In genomic region chr11:9251306-9251705, GRCh38 we compare ENCODE assay signal across 14 cellular contexts. TPM values are rescaled to one million over a fixed set of nuclear protein-coding genes. Genes with fewer than 3 reads are reported as not detected.
DNase-seq lines count a peak whose midpoint lies in the region; ATAC-seq lines count a peak whose summit lies in the region.
"Had no signal": no experiment of that assay in that cellular context is flagged by ENCODE, and none has a peak within 500 bp of the region (broad histone marks: within the 10 kb centered on the region; RNA-seq: fewer than 3 reads in every experiment).

No MANE protein-coding gene starts in this region.

- no peaks in the 10 kb centered on the region for H3K27me3 ChIP-seq in right cardiac atrium (ENCODE audit: control insufficient read depth, insufficient read depth)
- H3K27me3 ChIP-seq: suprapubic skin had no signal

- WGBS in right cardiac atrium: 81% methylated on average over 3 of the region's 3 CpGs

- H3K27ac ChIP-seq in KOPT-K1 (ENCODE audit: low read depth, low read length, poor library complexity, severe bottlenecking): peak overlapping the region; percentile 54
- H3K27ac ChIP-seq in right cardiac atrium (ENCODE audit: low read length): no peak overlapping the region
- H3K27ac ChIP-seq: suprapubic skin had no signal

- no peak overlapping the region for H3K4me3 Mint-ChIP-seq in activated CD4-positive, alpha-beta T cell treated with anti-CD3 and anti-CD28 coated beads for 36 hours
- peak overlapping the region; percentile 4 for H3K4me3 Mint-ChIP-seq in activated T-helper 1 cell treated with anti-CD3 and anti-CD28 coated beads, Interleukin-12 subunit alpha, Interleukin-12 subunit beta, Interleukin-2, Interleukin-4 antibody, amounts not matched to agents 30 ng/mL and 10 ng/mL and 1 ng/mL, durations not matched to agents 14 hours and 24 hours and 36 hours
- peak overlapping the region; percentile 36 for H3K4me3 Mint-ChIP-seq in natural killer cell treated with Interleukin-12 subunit alpha and Interleukin-12 subunit beta and Interleukin-15 and Interleukin-18, amount 100 ng/mL, for 72 hours

- no peaks in the 10 kb centered on the region for H3K27me3 Mint-ChIP-seq in activated CD4-positive, alpha-beta T cell treated with anti-CD3 and anti-CD28 coated beads for 36 hours
- peaks cover 2% of the 10 kb centered on the region for H3K27me3 Mint-ChIP-seq in activated T-helper 1 cell treated with anti-CD3 and anti-CD28 coated beads, Interleukin-12 subunit alpha, Interleukin-12 subunit beta, Interleukin-2, Interleukin-4 antibody, amounts not matched to agents 30 ng/mL and 10 ng/mL and 1 ng/mL, durations not matched to agents 14 hours and 24 hours and 36 hours (ENCODE audit: insufficient read depth)
- H3K27me3 Mint-ChIP-seq in natural killer cell treated with Interleukin-12 subunit alpha and Interleukin-12 subunit beta and Interleukin-15 and Interleukin-18, amount 100 ng/mL, for 72 hours: no peaks in the 10 kb centered on the region

- peak overlapping the region; percentile 18 for H3K27ac Mint-ChIP-seq in activated CD4-positive, alpha-beta T cell treated with anti-CD3 and anti-CD28 coated beads for 36 hours
- peak overlapping the region; percentile 59 for H3K27ac Mint-ChIP-seq in activated T-helper 1 cell treated with anti-CD3 and anti-CD28 coated beads, Interleukin-12 subunit alpha, Interleukin-12 subunit beta, Interleukin-2, Interleukin-4 antibody, amounts not matched to agents 30 ng/mL and 10 ng/mL and 1 ng/mL, durations not matched to agents 14 hours and 24 hours and 36 hours
- peak overlapping the region; percentile 14 to 75 for H3K27ac Mint-ChIP-seq in natural killer cell treated with Interleukin-12 subunit alpha and Interleukin-12 subunit beta and Interleukin-15 and Interleukin-18, amount 100 ng/mL, for 72 hours

- no peaks in the 10 kb centered on the region for H3K9me3 Mint-ChIP-seq in activated CD4-positive, alpha-beta T cell treated with anti-CD3 and anti-CD28 coated beads for 36 hours (ENCODE audit: low read depth)
- no peaks in the 10 kb centered on the region for H3K9me3 Mint-ChIP-seq in activated T-helper 1 cell treated with anti-CD3 and anti-CD28 coated beads, Interleukin-12 subunit alpha, Interleukin-12 subunit beta, Interleukin-2, Interleukin-4 antibody, amounts not matched to agents 30 ng/mL and 10 ng/mL and 1 ng/mL, durations not matched to agents 14 hours and 24 hours and 36 hours
- no peaks in the 10 kb centered on the region for H3K9me3 Mint-ChIP-seq in natural killer cell treated with Interleukin-12 subunit alpha and Interleukin-12 subunit beta and Interleukin-15 and Interleukin-18, amount 100 ng/mL, for 72 hours

- ATAC-seq in activated CD4-positive, alpha-beta T cell treated with anti-CD3 and anti-CD28 coated beads for 36 hours: peak; percentile 77
- no peak for ATAC-seq in natural killer cell treated with Interleukin-12 subunit alpha and Interleukin-12 subunit beta and Interleukin-15 and Interleukin-18, amount 100 ng/mL, for 72 hours
- ATAC-seq in right cardiac atrium: no peak

- H3K9me3 ChIP-seq in KOPT-K1 (ENCODE audit: insufficient read depth, low read length, poor library complexity, severe bottlenecking): no peaks in the 10 kb centered on the region
- H3K9me3 ChIP-seq in right cardiac atrium (ENCODE audit: control insufficient read depth, low read length): no peaks in the 10 kb centered on the region
- H3K9me3 ChIP-seq: Caco-2, suprapubic skin had no signal

- DNase-seq in activated CD4-positive, alpha-beta T cell treated with anti-CD3 and anti-CD28 coated beads for 36 hours: no peak
- no peak for DNase-seq in activated CD4-positive, alpha-beta T cell treated with anti-CD3 and anti-CD28 coated beads for 4 hours
- DNase-seq in activated T-helper 1 cell treated with anti-CD3 and anti-CD28 coated beads, Interleukin-12 subunit alpha, Interleukin-12 subunit beta, Interleukin-2, Interleukin-4 antibody, amounts not matched to agents 30 ng/mL and 10 ng/mL and 1 ng/mL, durations not matched to agents 14 hours and 24 hours and 36 hours (ENCODE audit: low spot score): no peak
- no peak for DNase-seq in natural killer cell treated with Interleukin-12 subunit alpha and Interleukin-12 subunit beta and Interleukin-15 and Interleukin-18, amount 100 ng/mL, for 72 hours (ENCODE audit: low spot score)
- DNase-seq in NCI-H226 (no peak), right cardiac atrium (no peak), NOMO-1 treated with DMSO at 0.1 percent for 48 hours (lab: John Stamatoyannopoulos, UW; ENCODE audit: unreplicated experiment) (no peak)
- DNase-seq: Caco-2, GOT3, NCI-H1105 treated with DMSO at 0.1 percent for 48 hours, RPMI8226, T1000 had no signal

- H3K4me3 ChIP-seq in right cardiac atrium (ENCODE audit: low read length): no peak overlapping the region
- H3K4me3 ChIP-seq: suprapubic skin had no signal

- peaks cover 64% of the 10 kb centered on the region for H3K4me1 Mint-ChIP-seq in activated CD4-positive, alpha-beta T cell treated with anti-CD3 and anti-CD28 coated beads for 36 hours
- H3K4me1 Mint-ChIP-seq in activated T-helper 1 cell treated with anti-CD3 and anti-CD28 coated beads, Interleukin-12 subunit alpha, Interleukin-12 subunit beta, Interleukin-2, Interleukin-4 antibody, amounts not matched to agents 30 ng/mL and 10 ng/mL and 1 ng/mL, durations not matched to agents 14 hours and 24 hours and 36 hours (ENCODE audit: low read depth): peaks cover 55% of the 10 kb centered on the region
- H3K4me1 Mint-ChIP-seq in natural killer cell treated with Interleukin-12 subunit alpha and Interleukin-12 subunit beta and Interleukin-15 and Interleukin-18, amount 100 ng/mL, for 72 hours (ENCODE audit: low read depth in 2 of 2): peaks cover 19 to 26% of the 10 kb centered on the region in 2 donors

- intact Hi-C loops in activated CD4-positive, alpha-beta T cell treated with anti-CD3 and anti-CD28 coated beads for 36 hours (cut with DNase I, micrococcal nuclease): loop anchor here (2.0 kb wide), 2 partner anchors 13 to 41 kb away; partner anchors contain the start of gene DENND5A (in 1 of the 2)
- intact Hi-C loops in activated T-helper 1 cell treated with anti-CD3 and anti-CD28 coated beads, Interleukin-12 subunit alpha, Interleukin-12 subunit beta, Interleukin-2, Interleukin-4 antibody, amounts not matched to agents 30 ng/mL and 10 ng/mL and 1 ng/mL, durations not matched to agents 14 hours and 24 hours and 36 hours (cut with micrococcal nuclease): loop anchor here (2.0 to 5.0 kb wide), 4 partner anchors 19 to 249 kb away; partner anchors contain the start of gene NRIP3
- intact Hi-C loops in right cardiac atrium (cut with DNase I): no loop called here

- CTCF ChIA-PET in activated CD4-positive, alpha-beta T cell treated with anti-CD3 and anti-CD28 coated beads for 36 hours (lab: Charles Lee): interaction anchor here (1.0 to 2.0 kb wide), 2 partner anchors 10 to 13 kb away, joined by 3 to 4 read pairs; no protein-coding TSS in a partner anchor

- POLR2A ChIA-PET in activated CD4-positive, alpha-beta T cell treated with anti-CD3 and anti-CD28 coated beads for 36 hours (lab: Charles Lee): interaction anchor here (0.8 to 2.0 kb wide), 3 partner anchors 11 to 41 kb away, joined by 6 to 8 read pairs (median 7); partner anchors contain the start of gene DENND5A

- H3K36me3 Mint-ChIP-seq in activated CD4-positive, alpha-beta T cell treated with anti-CD3 and anti-CD28 coated beads for 36 hours (ENCODE audit: low read depth): peaks cover 7% of the 10 kb centered on the region
- H3K36me3 Mint-ChIP-seq in activated T-helper 1 cell treated with anti-CD3 and anti-CD28 coated beads, Interleukin-12 subunit alpha, Interleukin-12 subunit beta, Interleukin-2, Interleukin-4 antibody, amounts not matched to agents 30 ng/mL and 10 ng/mL and 1 ng/mL, durations not matched to agents 14 hours and 24 hours and 36 hours (ENCODE audit: low read depth): peaks cover 11% of the 10 kb centered on the region
- H3K36me3 Mint-ChIP-seq in natural killer cell treated with Interleukin-12 subunit alpha and Interleukin-12 subunit beta and Interleukin-15 and Interleukin-18, amount 100 ng/mL, for 72 hours: no peaks in the 10 kb centered on the region

- H3K36me3 ChIP-seq in KOPT-K1 (ENCODE audit: insufficient read depth, low read length): peaks cover 5% of the 10 kb centered on the region; the same call in 1 of the 2 replicates
- H3K36me3 ChIP-seq: suprapubic skin had no signal

- peaks cover 7% of the 10 kb centered on the region for H3K4me1 ChIP-seq in right cardiac atrium (ENCODE audit: control insufficient read depth, insufficient read depth, low read length)
- H3K4me1 ChIP-seq: Caco-2 had no signal

RNA-seq across cellular contexts. Expression of gene DENND5A, which starts 13.8 kb away (rescaled TPM):
- total RNA-seq in activated CD4-positive, alpha-beta T cell treated with anti-CD3 and anti-CD28 coated beads for 36 hours: 10 to 100 TPM; 43.6 to 62.6 TPM
- 45.6 and 47.6 TPM in 2 replicates for total RNA-seq in activated T-helper 1 cell treated with anti-CD3 and anti-CD28 coated beads, Interleukin-12 subunit alpha, Interleukin-12 subunit beta, Interleukin-2, Interleukin-4 antibody, amounts not matched to agents 30 ng/mL and 10 ng/mL and 1 ng/mL, durations not matched to agents 14 hours and 24 hours and 36 hours
- total RNA-seq in natural killer cell treated with Interleukin-12 subunit alpha and Interleukin-12 subunit beta and Interleukin-15 and Interleukin-18, amount 100 ng/mL, for 72 hours: 100 to 1,000 TPM in 1 of 2 donors, 10 to 100 TPM in 1; 69.8 to 200 TPM
- 100 to 1,000 TPM in 1 of 4 donors, 10 to 100 TPM in 3; 84.9 to 121 (median 93.3) TPM for total RNA-seq in right cardiac atrium
- polyA plus RNA-seq in right cardiac atrium: 50.6 TPM

Comparison
In these comparisons a context has a peak if more than half of its experiments do, and no peak if none do; other contexts are left out.
1. intact Hi-C loops: an anchor here in activated CD4-positive, alpha-beta T cell treated with anti-CD3 and anti-CD28 coated beads for 36 hours (2.0 kb wide) and activated T-helper 1 cell treated with anti-CD3 and anti-CD28 coated beads, Interleukin-12 subunit alpha, Interleukin-12 subunit beta, Interleukin-2, Interleukin-4 antibody, amounts not matched to agents 30 ng/mL and 10 ng/mL and 1 ng/mL, durations not matched to agents 14 hours and 24 hours and 36 hours (2.0 to 5.0 kb wide); none called in right cardiac atrium.